In genomic region chr3:4776399-4776979, GRCh38 we compare ENCODE assay signal across 9 cellular contexts.
DNase-seq lines count a peak whose midpoint lies in the region; ATAC-seq lines count a peak whose summit lies in the region.
"Had no signal": no experiment of that assay in that cellular context is flagged by ENCODE, and none has a peak within 500 bp of the region (broad histone marks: within the 10 kb centered on the region; RNA-seq: fewer than 3 reads in every experiment).

No MANE protein-coding gene starts in this region.

- ATAC-seq in GM18517 (IDR thresholded peaks at IDR 0.05; ENCODE audit: unreplicated experiment): peak; percentile 25
- peak; percentile 44 for ATAC-seq in GM21515 (IDR thresholded peaks at IDR 0.05; ENCODE audit: unreplicated experiment)
- ATAC-seq in HG03469 (IDR thresholded peaks at IDR 0.05; ENCODE audit: unreplicated experiment): peak; percentile 18

- DNase-seq in inferior parietal cortex (ENCODE audit: extremely low spot score) (peak; percentile 34), NCI-H2171 (lab: John Stamatoyannopoulos, UW) (no peak), NCI-H524 (lab: John Stamatoyannopoulos, UW) (no peak), germinal center (ENCODE audit: low spot score) (no peak), KG1 (lab: John Stamatoyannopoulos, UW) (no peak)
- DNase-seq: NCI-H1694 treated with DMSO at 0.1 percent for 48 hours had no signal
